Comparison of ENCODE assay signal across 10 cellular contexts in genomic region chr7:70092314-70093303, GRCh38.
DNase-seq lines count a peak whose midpoint lies in the region; FAIRE-seq and TF ChIP-seq lines count a peak whose summit lies in the region.
"Had no signal": no experiment of that assay in that cellular context is flagged by ENCODE, and none has a peak within 500 bp of the region (broad histone marks: within the 10 kb centered on the region; RNA-seq: fewer than 3 reads in every experiment).

No MANE protein-coding gene starts in this region.

- CTCF ChIA-PET in CD8-positive, alpha-beta memory T cell (lab: Charles Lee), result no interaction called here

- H3K27me3 ChIP-seq in left ventricle myocardium inferior (ENCODE audit: low read depth), result no peaks in the 10 kb centered on the region
- H3K27me3 ChIP-seq in ascending aorta, result no peaks in the 10 kb centered on the region
- H3K27me3 ChIP-seq in CD8-positive, alpha-beta memory T cell (ENCODE audit: insufficient read depth, low read length, poor library complexity, severe bottlenecking), result no peaks in the 10 kb centered on the region

- DNase-seq in NCI-H748 (lab: John Stamatoyannopoulos, UW; ENCODE audit: unreplicated experiment) (peak; percentile 40), NCI-H748 treated with DMSO at 0.1 percent for 48 hours (lab: John Stamatoyannopoulos, UW) (no peak), SHP77 treated with DMSO at 0.1 percent for 48 hours (lab: John Stamatoyannopoulos, UW) (peak; percentile 50), left ventricle myocardium inferior (peak; percentile 25), urothelium cell line (ENCODE audit: low spot score) (peak; percentile 61), ascending aorta (ENCODE audit: low spot score in 2 of 2) (no peak)
- DNase-seq in CD8-positive, alpha-beta memory T cell, result no peak
- no peak for DNase-seq in T-helper 2 cell treated with Interferon-gamma antibody and Interleukin-4, amounts not matched to agents 5 μg/mL and 100 μg/mL, for 36 hours (ENCODE audit: low spot score)

- no peak for TF ChIP-seq CTCF in left ventricle myocardium inferior (IDR thresholded peaks at IDR 0.05; ENCODE audit: borderline replicate concordance)
- TF ChIP-seq CTCF in ascending aorta (IDR thresholded peaks at IDR 0.05), result no peak

- H3K36me3 ChIP-seq in left ventricle myocardium inferior (peaks cover 5% of the 10 kb centered on the region), ascending aorta (no peaks in the 10 kb centered on the region)
- no peaks in the 10 kb centered on the region for H3K36me3 ChIP-seq in CD8-positive, alpha-beta memory T cell (ENCODE audit: insufficient read depth, low read length)

- intact Hi-C loops in left ventricle myocardium inferior (cut with micrococcal nuclease), result no loop called here
- intact Hi-C loops in ascending aorta (cut with DNase I), result loop anchor here (10.0 kb wide), 1 partner anchor 602 kb away; no protein-coding TSS in a partner anchor

- peak overlapping the region in 1 of 8 donors; percentile 8 for H3K27ac Mint-ChIP-seq in CD8-positive, alpha-beta memory T cell
- no peak overlapping the region for H3K27ac Mint-ChIP-seq in T-helper 2 cell treated with Interferon-gamma antibody and Interleukin-4, amounts not matched to agents 5 μg/mL and 100 μg/mL, for 36 hours
- H3K27ac Mint-ChIP-seq: activated naive CD4-positive, alpha-beta T cell treated with anti-CD3 and anti-CD28 coated beads, Interleukin-2, amount 50 U/mL, for 24 hours; stimulated activated effector memory CD8-positive, alpha-beta T cell treated with anti-CD3 and anti-CD28 coated beads, Interleukin-12 subunit alpha, Interleukin-12 subunit beta, amount 100 ng/mL, for 72 hours had no signal

- H3K9me3 Mint-ChIP-seq in CD8-positive, alpha-beta memory T cell, result peaks cover 3 to 9% (median 4%) of the 10 kb centered on the region in 5 donors
- no peaks in the 10 kb centered on the region for H3K9me3 Mint-ChIP-seq in T-helper 2 cell treated with Interferon-gamma antibody and Interleukin-4, amounts not matched to agents 5 μg/mL and 100 μg/mL, for 36 hours
- H3K9me3 Mint-ChIP-seq: activated naive CD4-positive, alpha-beta T cell treated with anti-CD3 and anti-CD28 coated beads, Interleukin-2, amount 50 U/mL, for 24 hours had no signal

- H3K4me1 ChIP-seq in left ventricle myocardium inferior (peaks cover 29% of the 10 kb centered on the region), ascending aorta (no peaks in the 10 kb centered on the region)
- no peaks in the 10 kb centered on the region for H3K4me1 ChIP-seq in CD8-positive, alpha-beta memory T cell (ENCODE audit: insufficient read depth, low read length)

- H3K27ac ChIP-seq in left ventricle myocardium inferior (replicated peaks) (no peak overlapping the region), ascending aorta (no peak overlapping the region)
- H3K27ac ChIP-seq in CD8-positive, alpha-beta memory T cell (ENCODE audit: low read depth, low read length), result no peak overlapping the region

- H3K27me3 Mint-ChIP-seq in CD8-positive, alpha-beta memory T cell, result peaks cover 0 to 5% of the 10 kb centered on the region in 2 donors
- no peaks in the 10 kb centered on the region for H3K27me3 Mint-ChIP-seq in T-helper 2 cell treated with Interferon-gamma antibody and Interleukin-4, amounts not matched to agents 5 μg/mL and 100 μg/mL, for 36 hours (ENCODE audit: low read depth)
- H3K27me3 Mint-ChIP-seq: activated naive CD4-positive, alpha-beta T cell treated with anti-CD3 and anti-CD28 coated beads, Interleukin-2, amount 50 U/mL, for 24 hours had no signal

- FAIRE-seq in urothelium cell line (lab: Jason Lieb, UNC), result no peak

- H3K36me3 Mint-ChIP-seq in CD8-positive, alpha-beta memory T cell, result no peaks in the 10 kb centered on the region
- no peaks in the 10 kb centered on the region for H3K36me3 Mint-ChIP-seq in T-helper 2 cell treated with Interferon-gamma antibody and Interleukin-4, amounts not matched to agents 5 μg/mL and 100 μg/mL, for 36 hours (ENCODE audit: low read depth)
- H3K36me3 Mint-ChIP-seq: activated naive CD4-positive, alpha-beta T cell treated with anti-CD3 and anti-CD28 coated beads, Interleukin-2, amount 50 U/mL, for 24 hours; stimulated activated effector memory CD8-positive, alpha-beta T cell treated with anti-CD3 and anti-CD28 coated beads, Interleukin-12 subunit alpha, Interleukin-12 subunit beta, amount 100 ng/mL, for 72 hours had no signal

- no peak overlapping the region for H3K4me3 Mint-ChIP-seq in CD8-positive, alpha-beta memory T cell
- H3K4me3 Mint-ChIP-seq in T-helper 2 cell treated with Interferon-gamma antibody and Interleukin-4, amounts not matched to agents 5 μg/mL and 100 μg/mL, for 36 hours, result no peak overlapping the region
- H3K4me3 Mint-ChIP-seq: activated naive CD4-positive, alpha-beta T cell treated with anti-CD3 and anti-CD28 coated beads, Interleukin-2, amount 50 U/mL, for 24 hours; stimulated activated effector memory CD8-positive, alpha-beta T cell treated with anti-CD3 and anti-CD28 coated beads, Interleukin-12 subunit alpha, Interleukin-12 subunit beta, amount 100 ng/mL, for 72 hours had no signal

- H3K4me1 Mint-ChIP-seq in CD8-positive, alpha-beta memory T cell, result no peaks in the 10 kb centered on the region
- no peaks in the 10 kb centered on the region for H3K4me1 Mint-ChIP-seq in T-helper 2 cell treated with Interferon-gamma antibody and Interleukin-4, amounts not matched to agents 5 μg/mL and 100 μg/mL, for 36 hours (ENCODE audit: low read depth)
- H3K4me1 Mint-ChIP-seq: activated naive CD4-positive, alpha-beta T cell treated with anti-CD3 and anti-CD28 coated beads, Interleukin-2, amount 50 U/mL, for 24 hours; stimulated activated effector memory CD8-positive, alpha-beta T cell treated with anti-CD3 and anti-CD28 coated beads, Interleukin-12 subunit alpha, Interleukin-12 subunit beta, amount 100 ng/mL, for 72 hours had no signal

- H3K9me3 ChIP-seq in left ventricle myocardium inferior (replicated peaks) (no peaks in the 10 kb centered on the region), ascending aorta (peaks cover 0 to under 1% of the 10 kb centered on the region in 2 donors)
- H3K9me3 ChIP-seq in CD8-positive, alpha-beta memory T cell (ENCODE audit: low read length), result no peaks in the 10 kb centered on the region

- H3K4me3 ChIP-seq in left ventricle myocardium inferior (peak overlapping the region; percentile 35), ascending aorta (no peak overlapping the region)
- H3K4me3 ChIP-seq in CD8-positive, alpha-beta memory T cell (ENCODE audit: low read length), result no peak overlapping the region

- POLR2A ChIA-PET in CD8-positive, alpha-beta memory T cell (lab: Charles Lee), result no interaction called here

Comparison
In these comparisons a context has a peak if more than half of its experiments do, and no peak if none do; other contexts are left out.
1. DNase-seq: peak in NCI-H748 (single experiment), SHP77 treated with DMSO at 0.1 percent for 48 hours (single experiment), left ventricle myocardium inferior (single experiment) and urothelium cell line (single experiment); none in NCI-H748 treated with DMSO at 0.1 percent for 48 hours (single experiment), ascending aorta (0 of 2), CD8-positive, alpha-beta memory T cell (0 of 5) and T-helper 2 cell treated with Interferon-gamma antibody and Interleukin-4, amounts not matched to agents 5 μg/mL and 100 μg/mL, for 36 hours (single experiment).